In genomic region chr20:63829943-63830820, GRCh38 we compare ENCODE assay signal across 8 cellular contexts. TPM values are rescaled to one million over a fixed set of nuclear protein-coding genes. Genes with fewer than 3 reads are reported as not detected.
A peak's percentile ranks its signal among the peaks of the same experiment; 100 is the strongest.
DNase-seq lines count a peak whose midpoint lies in the region; ATAC-seq and TF ChIP-seq lines count a peak whose summit lies in the region.

No MANE protein-coding gene starts in this region.

- in situ Hi-C loops in astrocyte of the spinal cord (cut with HindIII; ENCODE audit: low sequenced_read_pairs), result no loop called here

- H3K27me3 ChIP-seq in layer of hippocampus (ENCODE audit: control insufficient read depth, insufficient read depth, low read length) (no peaks in the 10 kb centered on the region), thoracic aorta (replicated peaks; ENCODE audit: insufficient read depth) (no peaks in the 10 kb centered on the region)

- DNase-seq in CD1c-positive myeloid dendritic cell (ENCODE audit: extremely low spot score) (peak; percentile 25), astrocyte of the spinal cord (ENCODE audit: low read depth, low spot score) (no peak), thoracic aorta (ENCODE audit: low spot score) (no peak), NOMO-1 treated with dmso at 0.1 percent for 144 hours (lab: John Stamatoyannopoulos, UW; ENCODE audit: unreplicated experiment) (no peak)

- H3K36me3 ChIP-seq in thoracic aorta, result no peaks in the 10 kb centered on the region

- H3K27ac ChIP-seq in layer of hippocampus (ENCODE audit: low read depth, low read length) (peak overlapping the region; percentile 38), thoracic aorta (no peak overlapping the region)

- ATAC-seq in HG02763 (IDR thresholded peaks at IDR 0.05; ENCODE audit: unreplicated experiment) (peak; percentile 3), thoracic aorta (ENCODE audit: insufficient number of reproducible peaks, low FRiP score, low read depth) (no peak), HG03039 (IDR thresholded peaks at IDR 0.05; ENCODE audit: unreplicated experiment) (no peak), GM19467 (IDR thresholded peaks at IDR 0.05; ENCODE audit: unreplicated experiment) (no peak)

- H3K4me3 ChIP-seq in astrocyte of the spinal cord (ENCODE audit: low read depth, low read length) (peak overlapping the region; percentile 49), thoracic aorta (peak overlapping the region; percentile 70)

- H3K9me3 ChIP-seq in thoracic aorta, result no peaks in the 10 kb centered on the region

- peaks cover 9 to 43% of the 10 kb centered on the region in 2 donors for H3K4me1 ChIP-seq in thoracic aorta (ENCODE audit: control insufficient read depth in 1 of 2, low read depth in 2 of 2)

- no peak for TF ChIP-seq CTCF in astrocyte of the spinal cord (IDR thresholded peaks at IDR 0.05; ENCODE audit: low read depth, low read length)
- no peak for TF ChIP-seq CTCF in thoracic aorta (IDR thresholded peaks at IDR 0.05)

RNA-seq across cellular contexts. Expression of gene ZBTB46, which starts 0.9 kb away (rescaled TPM):
- 1 to 10 TPM; 9.3 to 9.9 TPM for total RNA-seq in thoracic aorta

RNA-seq across cellular contexts. Expression of gene ABHD16B, which starts 31.1 kb away (rescaled TPM):
- total RNA-seq in thoracic aorta, result not detected

RNA-seq across cellular contexts. Expression of gene TPD52L2, which starts 34.9 kb away (rescaled TPM):
- total RNA-seq in thoracic aorta, result 100 to 1,000 TPM; 106 to 159 TPM
